1 cellular context compared by ENCODE assay signal in the genomic region with DNA sequence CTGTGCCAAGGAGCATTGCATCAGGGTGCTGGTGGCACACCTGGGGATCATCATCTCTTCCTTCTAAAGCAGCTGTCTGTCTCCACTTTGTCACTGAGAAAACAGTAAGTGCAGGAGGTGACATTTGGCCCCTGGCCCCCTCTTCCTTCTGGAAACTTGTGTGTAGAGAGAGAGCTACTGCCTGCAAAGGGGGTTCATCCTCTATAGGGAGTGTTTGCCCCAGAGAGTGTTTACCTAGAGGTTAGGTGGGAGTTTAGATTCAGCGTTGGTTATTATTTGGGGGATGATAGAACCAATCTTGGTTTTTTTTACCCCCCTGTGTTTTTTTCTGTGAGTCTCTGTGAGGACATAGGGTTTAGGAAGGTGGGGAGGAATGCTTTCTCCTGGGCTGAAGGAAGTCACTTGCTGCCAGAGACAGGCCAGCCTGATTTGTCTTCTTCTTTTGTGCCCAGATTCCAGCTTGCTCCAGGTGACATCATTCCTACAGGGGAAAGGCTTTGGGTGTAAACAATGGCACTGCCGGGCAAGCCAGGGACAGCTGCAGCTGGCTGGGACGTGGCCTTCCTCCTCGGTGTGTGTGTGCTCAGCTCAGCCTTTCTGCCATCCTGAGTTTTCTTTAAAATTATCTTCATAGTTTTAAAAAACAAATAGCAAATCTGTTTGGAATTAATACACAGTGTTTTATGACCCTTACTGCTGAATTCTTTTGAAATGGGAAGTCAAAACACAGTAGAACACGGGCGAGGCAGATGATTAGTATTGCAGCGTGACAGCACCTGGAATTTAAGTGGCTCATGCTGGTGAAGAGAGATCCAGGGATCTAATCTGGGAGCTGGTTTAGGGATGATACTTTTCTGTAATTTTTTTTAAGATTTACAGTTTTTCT.
TF ChIP-seq lines count a peak whose summit lies in the region.

No MANE protein-coding gene starts in this region.

TF ChIP-seq in HEK293, 187 proteins besides CTCF, POLR2A, EP300 and RAD21 (continued from another document and continues in another):
- TF ChIP-seq, protein P1, sequence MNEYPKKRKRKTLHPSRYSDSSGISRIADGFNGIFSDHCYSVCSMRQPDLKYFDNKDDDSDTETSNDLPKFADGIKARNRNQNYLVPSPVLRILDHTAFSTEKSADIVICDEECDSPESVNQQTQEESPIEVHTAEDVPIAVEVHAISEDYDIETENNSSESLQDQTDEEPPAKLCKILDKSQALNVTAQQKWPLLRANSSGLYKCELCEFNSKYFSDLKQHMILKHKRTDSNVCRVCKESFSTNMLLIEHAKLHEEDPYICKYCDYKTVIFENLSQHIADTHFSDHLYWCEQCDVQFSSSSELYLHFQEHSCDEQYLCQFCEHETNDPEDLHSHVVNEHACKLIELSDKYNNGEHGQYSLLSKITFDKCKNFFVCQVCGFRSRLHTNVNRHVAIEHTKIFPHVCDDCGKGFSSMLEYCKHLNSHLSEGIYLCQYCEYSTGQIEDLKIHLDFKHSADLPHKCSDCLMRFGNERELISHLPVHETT (tag by site-specific recombination; IDR thresholded peaks at IDR 0.05) = 0 out of 2 replicates have a peak, but pooled peaks have one; percentile 45
- TF ChIP-seq, protein P2, sequence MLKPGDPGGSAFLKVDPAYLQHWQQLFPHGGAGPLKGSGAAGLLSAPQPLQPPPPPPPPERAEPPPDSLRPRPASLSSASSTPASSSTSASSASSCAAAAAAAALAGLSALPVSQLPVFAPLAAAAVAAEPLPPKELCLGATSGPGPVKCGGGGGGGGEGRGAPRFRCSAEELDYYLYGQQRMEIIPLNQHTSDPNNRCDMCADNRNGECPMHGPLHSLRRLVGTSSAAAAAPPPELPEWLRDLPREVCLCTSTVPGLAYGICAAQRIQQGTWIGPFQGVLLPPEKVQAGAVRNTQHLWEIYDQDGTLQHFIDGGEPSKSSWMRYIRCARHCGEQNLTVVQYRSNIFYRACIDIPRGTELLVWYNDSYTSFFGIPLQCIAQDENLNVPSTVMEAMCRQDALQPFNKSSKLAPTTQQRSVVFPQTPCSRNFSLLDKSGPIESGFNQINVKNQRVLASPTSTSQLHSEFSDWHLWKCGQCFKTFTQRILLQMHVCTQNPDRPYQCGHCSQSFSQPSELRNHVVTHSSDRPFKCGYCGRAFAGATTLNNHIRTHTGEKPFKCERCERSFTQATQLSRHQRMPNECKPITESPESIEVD (tag by site-specific recombination; IDR thresholded peaks at IDR 0.05) = peak; percentile 53
- TF ChIP-seq ZNF19 (tag by site-specific recombination; IDR thresholded peaks at IDR 0.05; ENCODE audit: low read depth) (no peak), ZBTB48 (tag by site-specific recombination; IDR thresholded peaks at IDR 0.05) (0 out of 2 replicates have a peak, but pooled peaks have one; percentile 9), ZNF629 (tag by site-specific recombination; IDR thresholded peaks at IDR 0.05) (peak; percentile 76), ZNF433 (tag by site-specific recombination; IDR thresholded peaks at IDR 0.05; ENCODE audit: low read depth) (no peak), ZNF600 (tag by site-specific recombination; IDR thresholded peaks at IDR 0.05) (peak; percentile 57), ZNF366 (tag by site-specific recombination; conservative IDR thresholded peaks at IDR 0.05) (peak; percentile 58; the same call in 1 of the 2 replicates), ZNF544 (tag by site-specific recombination; IDR thresholded peaks at IDR 0.05) (no peak), ZNF324 (tag by site-specific recombination; IDR thresholded peaks at IDR 0.05) (peak; percentile 25; the same call in 1 of the 2 replicates), ZBTB17 (tag by site-specific recombination; IDR thresholded peaks at IDR 0.05) (peak; percentile 41; the same call in 1 of the 2 replicates), ZBTB20 (tag by site-specific recombination; IDR thresholded peaks at IDR 0.05) (peak; percentile 46; the same call in 1 of the 2 replicates), ZNF37A (tag by site-specific recombination; IDR thresholded peaks at IDR 0.05) (no peak), ZNF292 (tag by site-specific recombination; IDR thresholded peaks at IDR 0.05; ENCODE audit: borderline replicate concordance, low read depth) (no peak), ZNF624 (tag by site-specific recombination; IDR thresholded peaks at IDR 0.05) (no peak), IKZF3 (tag by site-specific recombination; IDR thresholded peaks at IDR 0.05) (peak; percentile 75), ZBTB8A (tag by site-specific recombination; IDR thresholded peaks at IDR 0.05) (peak; percentile 56), ZNF621 (tag by site-specific recombination; IDR thresholded peaks at IDR 0.05) (no peak), ZEB2 (tag by site-specific recombination; IDR thresholded peaks at IDR 0.05) (0 out of 2 replicates have a peak, but pooled peaks have one; percentile 56), ZNF335 (tag by site-specific recombination; conservative IDR thresholded peaks at IDR 0.05) (peak; percentile 43; the same call in 1 of the 2 replicates), ZNF785 (tag by site-specific recombination; IDR thresholded peaks at IDR 0.05) (no peak), ZNF157 (tag by site-specific recombination; IDR thresholded peaks at IDR 0.05) (no peak), WT1 (tag by site-specific recombination; IDR thresholded peaks at IDR 0.05) (peak; percentile 10; the same call in 1 of the 2 replicates), ZNF24 (tag by site-specific recombination; IDR thresholded peaks at IDR 0.05) (0 out of 2 replicates have a peak, but pooled peaks have one; percentile 33), ZNF792 (tag by site-specific recombination; IDR thresholded peaks at IDR 0.05) (0 out of 2 replicates have a peak, but pooled peaks have one; percentile 44), ZNF623 (tag by site-specific recombination; IDR thresholded peaks at IDR 0.05) (0 out of 2 replicates have a peak, but pooled peaks have one; percentile 9), GLIS2 (tag by site-specific recombination; IDR thresholded peaks at IDR 0.05) (peak; percentile 81), ZNF48 (tag by site-specific recombination; IDR thresholded peaks at IDR 0.05) (no peak)
- TF ChIP-seq, protein P3, sequence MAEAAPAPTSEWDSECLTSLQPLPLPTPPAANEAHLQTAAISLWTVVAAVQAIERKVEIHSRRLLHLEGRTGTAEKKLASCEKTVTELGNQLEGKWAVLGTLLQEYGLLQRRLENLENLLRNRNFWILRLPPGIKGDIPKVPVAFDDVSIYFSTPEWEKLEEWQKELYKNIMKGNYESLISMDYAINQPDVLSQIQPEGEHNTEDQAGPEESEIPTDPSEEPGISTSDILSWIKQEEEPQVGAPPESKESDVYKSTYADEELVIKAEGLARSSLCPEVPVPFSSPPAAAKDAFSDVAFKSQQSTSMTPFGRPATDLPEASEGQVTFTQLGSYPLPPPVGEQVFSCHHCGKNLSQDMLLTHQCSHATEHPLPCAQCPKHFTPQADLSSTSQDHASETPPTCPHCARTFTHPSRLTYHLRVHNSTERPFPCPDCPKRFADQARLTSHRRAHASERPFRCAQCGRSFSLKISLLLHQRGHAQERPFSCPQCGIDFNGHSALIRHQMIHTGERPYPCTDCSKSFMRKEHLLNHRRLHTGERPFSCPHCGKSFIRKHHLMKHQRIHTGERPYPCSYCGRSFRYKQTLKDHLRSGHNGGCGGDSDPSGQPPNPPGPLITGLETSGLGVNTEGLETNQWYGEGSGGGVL (tag by site-specific recombination; IDR thresholded peaks at IDR 0.05) = peak; percentile 19; the same call in 1 of the 2 replicates
- TF ChIP-seq, protein P4, sequence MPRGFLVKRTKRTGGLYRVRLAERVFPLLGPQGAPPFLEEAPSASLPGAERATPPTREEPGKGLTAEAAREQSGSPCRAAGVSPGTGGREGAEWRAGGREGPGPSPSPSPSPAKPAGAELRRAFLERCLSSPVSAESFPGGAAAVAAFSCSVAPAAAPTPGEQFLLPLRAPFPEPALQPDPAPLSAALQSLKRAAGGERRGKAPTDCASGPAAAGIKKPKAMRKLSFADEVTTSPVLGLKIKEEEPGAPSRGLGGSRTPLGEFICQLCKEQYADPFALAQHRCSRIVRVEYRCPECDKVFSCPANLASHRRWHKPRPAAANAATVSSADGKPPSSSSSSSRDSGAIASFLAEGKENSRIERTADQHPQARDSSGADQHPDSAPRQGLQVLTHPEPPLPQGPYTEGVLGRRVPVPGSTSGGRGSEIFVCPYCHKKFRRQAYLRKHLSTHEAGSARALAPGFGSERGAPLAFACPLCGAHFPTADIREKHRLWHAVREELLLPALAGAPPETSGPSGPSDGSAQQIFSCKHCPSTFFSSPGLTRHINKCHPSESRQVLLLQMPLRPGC (tag by site-specific recombination; IDR thresholded peaks at IDR 0.05) = peak; percentile 29; the same call in 1 of the 2 replicates
- TF ChIP-seq, protein P5, sequence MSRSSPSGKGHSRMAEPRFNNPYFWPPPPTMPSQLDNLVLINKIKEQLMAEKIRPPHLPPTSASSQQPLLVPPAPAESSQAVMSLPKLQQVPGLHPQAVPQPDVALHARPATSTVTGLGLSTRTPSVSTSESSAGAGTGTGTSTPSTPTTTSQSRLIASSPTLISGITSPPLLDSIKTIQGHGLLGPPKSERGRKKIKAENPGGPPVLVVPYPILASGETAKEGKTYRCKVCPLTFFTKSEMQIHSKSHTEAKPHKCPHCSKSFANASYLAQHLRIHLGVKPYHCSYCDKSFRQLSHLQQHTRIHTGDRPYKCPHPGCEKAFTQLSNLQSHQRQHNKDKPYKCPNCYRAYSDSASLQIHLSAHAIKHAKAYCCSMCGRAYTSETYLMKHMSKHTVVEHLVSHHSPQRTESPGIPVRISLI (tag by site-specific recombination; IDR thresholded peaks at IDR 0.05) = peak; percentile 44; the same call in 1 of the 2 replicates
- TF ChIP-seq, protein P6, sequence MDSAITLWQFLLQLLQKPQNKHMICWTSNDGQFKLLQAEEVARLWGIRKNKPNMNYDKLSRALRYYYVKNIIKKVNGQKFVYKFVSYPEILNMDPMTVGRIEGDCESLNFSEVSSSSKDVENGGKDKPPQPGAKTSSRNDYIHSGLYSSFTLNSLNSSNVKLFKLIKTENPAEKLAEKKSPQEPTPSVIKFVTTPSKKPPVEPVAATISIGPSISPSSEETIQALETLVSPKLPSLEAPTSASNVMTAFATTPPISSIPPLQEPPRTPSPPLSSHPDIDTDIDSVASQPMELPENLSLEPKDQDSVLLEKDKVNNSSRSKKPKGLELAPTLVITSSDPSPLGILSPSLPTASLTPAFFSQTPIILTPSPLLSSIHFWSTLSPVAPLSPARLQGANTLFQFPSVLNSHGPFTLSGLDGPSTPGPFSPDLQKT (IDR thresholded peaks at IDR 0.05; ENCODE audit: borderline replicate concordance, low read depth, low read length) = no peak
- TF ChIP-seq, protein P7, sequence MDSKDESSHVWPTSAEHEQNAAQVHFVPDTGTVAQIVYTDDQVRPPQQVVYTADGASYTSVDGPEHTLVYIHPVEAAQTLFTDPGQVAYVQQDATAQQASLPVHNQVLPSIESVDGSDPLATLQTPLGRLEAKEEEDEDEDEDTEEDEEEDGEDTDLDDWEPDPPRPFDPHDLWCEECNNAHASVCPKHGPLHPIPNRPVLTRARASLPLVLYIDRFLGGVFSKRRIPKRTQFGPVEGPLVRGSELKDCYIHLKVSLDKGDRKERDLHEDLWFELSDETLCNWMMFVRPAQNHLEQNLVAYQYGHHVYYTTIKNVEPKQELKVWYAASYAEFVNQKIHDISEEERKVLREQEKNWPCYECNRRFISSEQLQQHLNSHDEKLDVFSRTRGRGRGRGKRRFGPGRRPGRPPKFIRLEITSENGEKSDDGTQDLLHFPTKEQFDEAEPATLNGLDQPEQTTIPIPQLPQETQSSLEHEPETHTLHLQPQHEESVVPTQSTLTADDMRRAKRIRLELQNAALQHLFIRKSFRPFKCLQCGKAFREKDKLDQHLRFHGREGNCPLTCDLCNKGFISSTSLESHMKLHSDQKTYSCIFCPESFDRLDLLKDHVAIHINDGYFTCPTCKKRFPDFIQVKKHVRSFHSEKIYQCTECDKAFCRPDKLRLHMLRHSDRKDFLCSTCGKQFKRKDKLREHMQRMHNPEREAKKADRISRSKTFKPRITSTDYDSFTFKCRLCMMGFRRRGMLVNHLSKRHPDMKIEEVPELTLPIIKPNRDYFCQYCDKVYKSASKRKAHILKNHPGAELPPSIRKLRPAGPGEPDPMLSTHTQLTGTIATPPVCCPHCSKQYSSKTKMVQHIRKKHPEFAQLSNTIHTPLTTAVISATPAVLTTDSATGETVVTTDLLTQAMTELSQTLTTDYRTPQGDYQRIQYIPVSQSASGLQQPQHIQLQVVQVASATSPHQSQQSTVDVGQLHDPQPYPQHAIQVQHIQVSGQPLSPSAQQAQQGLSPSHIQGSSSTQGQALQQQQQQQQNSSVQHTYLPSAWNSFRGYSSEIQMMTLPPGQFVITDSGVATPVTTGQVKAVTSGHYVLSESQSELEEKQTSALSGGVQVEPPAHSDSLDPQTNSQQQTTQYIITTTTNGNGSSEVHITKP (tag by site-specific recombination; IDR thresholded peaks at IDR 0.05) = peak; percentile 75
- TF ChIP-seq, protein P8, sequence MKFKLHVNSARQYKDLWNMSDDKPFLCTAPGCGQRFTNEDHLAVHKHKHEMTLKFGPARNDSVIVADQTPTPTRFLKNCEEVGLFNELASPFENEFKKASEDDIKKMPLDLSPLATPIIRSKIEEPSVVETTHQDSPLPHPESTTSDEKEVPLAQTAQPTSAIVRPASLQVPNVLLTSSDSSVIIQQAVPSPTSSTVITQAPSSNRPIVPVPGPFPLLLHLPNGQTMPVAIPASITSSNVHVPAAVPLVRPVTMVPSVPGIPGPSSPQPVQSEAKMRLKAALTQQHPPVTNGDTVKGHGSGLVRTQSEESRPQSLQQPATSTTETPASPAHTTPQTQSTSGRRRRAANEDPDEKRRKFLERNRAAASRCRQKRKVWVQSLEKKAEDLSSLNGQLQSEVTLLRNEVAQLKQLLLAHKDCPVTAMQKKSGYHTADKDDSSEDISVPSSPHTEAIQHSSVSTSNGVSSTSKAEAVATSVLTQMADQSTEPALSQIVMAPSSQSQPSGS (tag by site-specific recombination; IDR thresholded peaks at IDR 0.05; ENCODE audit: low read depth) = peak; percentile 89
- TF ChIP-seq, protein P9, sequence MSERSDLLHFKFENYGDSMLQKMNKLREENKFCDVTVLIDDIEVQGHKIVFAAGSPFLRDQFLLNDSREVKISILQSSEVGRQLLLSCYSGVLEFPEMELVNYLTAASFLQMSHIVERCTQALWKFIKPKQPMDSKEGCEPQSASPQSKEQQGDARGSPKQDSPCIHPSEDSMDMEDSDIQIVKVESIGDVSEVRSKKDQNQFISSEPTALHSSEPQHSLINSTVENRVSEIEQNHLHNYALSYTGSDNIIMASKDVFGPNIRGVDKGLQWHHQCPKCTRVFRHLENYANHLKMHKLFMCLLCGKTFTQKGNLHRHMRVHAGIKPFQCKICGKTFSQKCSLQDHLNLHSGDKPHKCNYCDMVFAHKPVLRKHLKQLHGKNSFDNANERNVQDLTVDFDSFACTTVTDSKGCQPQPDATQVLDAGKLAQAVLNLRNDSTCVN (tag by site-specific recombination; optimal IDR thresholded peaks at IDR 0.05) = no peak
- TF ChIP-seq, protein P10, sequence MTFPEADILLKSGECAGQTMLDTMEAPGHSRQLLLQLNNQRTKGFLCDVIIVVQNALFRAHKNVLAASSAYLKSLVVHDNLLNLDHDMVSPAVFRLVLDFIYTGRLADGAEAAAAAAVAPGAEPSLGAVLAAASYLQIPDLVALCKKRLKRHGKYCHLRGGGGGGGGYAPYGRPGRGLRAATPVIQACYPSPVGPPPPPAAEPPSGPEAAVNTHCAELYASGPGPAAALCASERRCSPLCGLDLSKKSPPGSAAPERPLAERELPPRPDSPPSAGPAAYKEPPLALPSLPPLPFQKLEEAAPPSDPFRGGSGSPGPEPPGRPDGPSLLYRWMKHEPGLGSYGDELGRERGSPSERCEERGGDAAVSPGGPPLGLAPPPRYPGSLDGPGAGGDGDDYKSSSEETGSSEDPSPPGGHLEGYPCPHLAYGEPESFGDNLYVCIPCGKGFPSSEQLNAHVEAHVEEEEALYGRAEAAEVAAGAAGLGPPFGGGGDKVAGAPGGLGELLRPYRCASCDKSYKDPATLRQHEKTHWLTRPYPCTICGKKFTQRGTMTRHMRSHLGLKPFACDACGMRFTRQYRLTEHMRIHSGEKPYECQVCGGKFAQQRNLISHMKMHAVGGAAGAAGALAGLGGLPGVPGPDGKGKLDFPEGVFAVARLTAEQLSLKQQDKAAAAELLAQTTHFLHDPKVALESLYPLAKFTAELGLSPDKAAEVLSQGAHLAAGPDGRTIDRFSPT (tag by site-specific recombination; IDR thresholded peaks at IDR 0.05) = peak; percentile 23; the same call in 1 of the 2 replicates
